Comparison of ENCODE assay signal across 1 cellular context in genomic region chr6:89501239-89501638, GRCh38.
A peak's percentile ranks its signal among the peaks of the same experiment; 100 is the strongest.
TF ChIP-seq lines count a peak whose summit lies in the region.

No MANE protein-coding gene starts in this region.

TF ChIP-seq in H1, 55 proteins besides CTCF, POLR2A, EP300 and RAD21 (continued from another document):
- TF ChIP-seq CHD7 (IDR thresholded peaks at IDR 0.05; ENCODE audit: insufficient replicate concordance, low read length), result peak; percentile 80
- TF ChIP-seq JUND (IDR thresholded peaks at IDR 0.05; ENCODE audit: low read length), result no peak
- TF ChIP-seq SP4 (IDR thresholded peaks at IDR 0.05; ENCODE audit: low read length), result no peak
- TF ChIP-seq KDM1A (IDR thresholded peaks at IDR 0.05; ENCODE audit: borderline replicate concordance, low read length), result no peak
- no peak for TF ChIP-seq TBP (IDR thresholded peaks at IDR 0.05; ENCODE audit: low read depth, low read length)
- TF ChIP-seq CEBPB (IDR thresholded peaks at IDR 0.05; ENCODE audit: low read depth, low read length), result 0 out of 2 replicates have a peak, but pooled peaks have one; percentile 11
- peak; percentile 81 for TF ChIP-seq TEAD4 (IDR thresholded peaks at IDR 0.05; ENCODE audit: low read depth, low read length)
- no peak for TF ChIP-seq CHD1 (IDR thresholded peaks at IDR 0.05; ENCODE audit: low read depth, low read length)
- TF ChIP-seq SIN3A (conservative IDR thresholded peaks at IDR 0.05 in 1 of 2, IDR thresholded peaks at IDR 0.05 in 1 of 2; ENCODE audit: low read depth in 1 of 2, low read length in 2 of 2), result no peak
- TF ChIP-seq YY1 (IDR thresholded peaks at IDR 0.05; ENCODE audit: low read depth, low read length), result no peak
- TF ChIP-seq KDM5A (IDR thresholded peaks at IDR 0.05; ENCODE audit: low read length), result no peak
- TF ChIP-seq CREB1 (IDR thresholded peaks at IDR 0.05), result no peak
- no peak for TF ChIP-seq EZH2 (IDR thresholded peaks at IDR 0.05; ENCODE audit: low read depth, low read length, severe bottlenecking)
- no peak for TF ChIP-seq SRF (IDR thresholded peaks at IDR 0.05; ENCODE audit: low read depth, low read length)
- no peak for TF ChIP-seq SIRT6 (IDR thresholded peaks at IDR 0.05; ENCODE audit: low read length)
- no peak for TF ChIP-seq E2F6 (IDR thresholded peaks at IDR 0.05)
- TF ChIP-seq MAX (IDR thresholded peaks at IDR 0.05), result no peak
- TF ChIP-seq GTF2F1 (IDR thresholded peaks at IDR 0.05; ENCODE audit: borderline replicate concordance, low read depth, low read length), result no peak
